In genomic region chr18:42339324-42339723, GRCh38 we compare ENCODE assay signal across 20 cellular contexts.
A peak's percentile ranks its signal among the peaks of the same experiment; 100 is the strongest.
DNase-seq lines count a peak whose midpoint lies in the region; ATAC-seq, FAIRE-seq and TF ChIP-seq lines count a peak whose summit lies in the region.
"Had no signal": no experiment of that assay in that cellular context is flagged by ENCODE, and none has a peak within 500 bp of the region (broad histone marks: within the 10 kb centered on the region; RNA-seq: fewer than 3 reads in every experiment).

No MANE protein-coding gene starts in this region.

- TF ChIP-seq EP300 in HepG2 (IDR thresholded peaks at IDR 0.05; ENCODE audit: low read depth in 2 of 2, low read length in 2 of 2) (peak in 1 of 2 experiments; percentile 68; a peak in 2 of 4 replicates), HepG2 (CRISPR knock-in tag; IDR thresholded peaks at IDR 0.05; ENCODE audit: borderline replicate concordance) (no peak)

- in situ Hi-C loops in astrocyte of the spinal cord (cut with HindIII; ENCODE audit: low sequenced_read_pairs) (no loop called here), HepG2 (cut with HindIII; ENCODE audit: extremely low pct_ligation_motif_present, low pct_unique_long_range_greater_than_20kb) (no loop called here), ACHN (cut with HindIII; ENCODE audit: low pct_ligation_motif_present, low pct_unique_long_range_greater_than_20kb, low sequenced_read_pairs) (no loop called here)

- H3K4me2 ChIP-seq in HepG2 (ENCODE audit: low read depth, low read length), result no peak overlapping the region
- H3K4me2 ChIP-seq: BLaER1 had no signal

- POLR2A ChIA-PET in HepG2 (lab: Yijun Ruan, JAX), result interaction anchor here (1.3 to 1.6 kb wide), 3 partner anchors 14 to 226 kb away, joined by 3 to 5 read pairs (median 4); no protein-coding TSS in a partner anchor

- peak overlapping the region; percentile 3 for H3K9ac ChIP-seq in HepG2 (ENCODE audit: insufficient read depth, low read depth, low read length)
- H3K9ac ChIP-seq: BLaER1 had no signal

- no peak for TF ChIP-seq POLR2A in HepG2 (IDR thresholded peaks at IDR 0.05; ENCODE audit: insufficient read depth in 1 of 2, low read depth in 2 of 2, low read length in 2 of 2)

- H3K4me3 ChIP-seq in astrocyte of the spinal cord (ENCODE audit: low read depth, low read length), result no peak overlapping the region
- no peak overlapping the region for H3K4me3 ChIP-seq in HepG2 (replicated peaks in 1 of 3; ENCODE audit: insufficient read depth in 1 of 3, low read depth in 2 of 3, low read length in 3 of 3)
- H3K4me3 ChIP-seq in retinal pigment epithelial cell (ENCODE audit: low read length), result no peak overlapping the region
- H3K4me3 ChIP-seq: BLaER1, upper lobe of right lung had no signal

- H4K20me1 ChIP-seq in HepG2 (ENCODE audit: insufficient read depth, low read length), result no peaks in the 10 kb centered on the region
- H4K20me1 ChIP-seq: BLaER1 had no signal

- H3K4me1 ChIP-seq in HepG2 (ENCODE audit: insufficient read depth, low read length), result peaks cover 67% of the 10 kb centered on the region
- H3K4me1 ChIP-seq: BLaER1, upper lobe of right lung had no signal

- TF ChIP-seq CTCF in astrocyte of the spinal cord (IDR thresholded peaks at IDR 0.05; ENCODE audit: low read depth, low read length), result no peak
- TF ChIP-seq CTCF in HepG2 (CRISPR knock-in tag; IDR thresholded peaks at IDR 0.05), result no peak
- no peak for TF ChIP-seq CTCF in retinal pigment epithelial cell (conservative IDR thresholded peaks at IDR 0.05; ENCODE audit: low read depth, low read length)

- H3K27me3 ChIP-seq in HepG2 (ENCODE audit: control insufficient read depth in 1 of 2, insufficient read depth in 2 of 2, low read length in 2 of 2), result no peaks in the 10 kb centered on the region
- H3K27me3 ChIP-seq: BLaER1, upper lobe of right lung had no signal

- DNase-seq in NCI-H345 (lab: John Stamatoyannopoulos, UW) (peak; percentile 8), NCI-H345 treated with DMSO at 0.1 percent for 48 hours (lab: John Stamatoyannopoulos, UW; ENCODE audit: unreplicated experiment) (no peak), astrocyte of the spinal cord (ENCODE audit: low read depth, low spot score) (peak; percentile 3), HepG2 (ENCODE audit: low spot score) (peak; percentile 80), retinal pigment epithelial cell (ENCODE audit: low read depth) (peak; percentile 4), NCI-H526 treated with DMSO at 0.1 percent for 48 hours (lab: John Stamatoyannopoulos, UW) (no peak), ACHN (no peak), cerebellum (ENCODE audit: low spot score) (no peak)
- DNase-seq: activated CD4-positive, alpha-beta T cell treated with anti-CD3 and anti-CD28 coated beads, Interleukin-2, amount 50 U/mL, for 1 hour; activated CD8-positive, alpha-beta memory T cell treated with anti-CD3 and anti-CD28 coated beads, Interleukin-2, amount 50 U/mL, for 4 hours; activated effector memory CD4-positive, alpha-beta T cell treated with Interleukin-2 at 50 U/mL for 16 hours; activated naive CD8-positive, alpha-beta T cell treated with anti-CD3 and anti-CD28 coated beads, Interleukin-2, amount 50 U/mL, for 24 hours; MM.1S; NCI-H1436; NCI-H524 treated with DMSO at 0.1 percent for 48 hours; upper lobe of right lung had no signal

- peaks cover 30% of the 10 kb centered on the region; the same call in 1 of the 2 replicates for H3K9me3 ChIP-seq in HepG2 (ENCODE audit: low read length)
- H3K9me3 ChIP-seq: upper lobe of right lung had no signal

- no peaks in the 10 kb centered on the region for H3K36me3 ChIP-seq in HepG2 (replicated peaks in 1 of 2; ENCODE audit: control insufficient read depth in 1 of 2, insufficient read depth in 2 of 2, low read length in 2 of 2)
- H3K36me3 ChIP-seq: BLaER1, upper lobe of right lung had no signal

- WGBS in HepG2 (ENCODE audit: low lambda C conversion rate), result 6% methylated on average over 3 of the region's 3 CpGs

- no TSS peak for BruUV-seq in HepG2 (replicated peaks; lab: Mats Ljungman, UMichigan)

- peak; percentile 51 for ATAC-seq in HepG2
- ATAC-seq: activated naive CD8-positive, alpha-beta T cell treated with anti-CD3 and anti-CD28 coated beads, Interleukin-2, amount 50 U/mL, for 24 hours; upper lobe of right lung had no signal

- intact Hi-C loops in HepG2 (cut with micrococcal nuclease; ENCODE audit: unreplicated experiment), result loop anchor here (1.0 kb wide), 1 partner anchor 107 kb away; no protein-coding TSS in a partner anchor

- H3K79me2 ChIP-seq in HepG2 (ENCODE audit: insufficient read depth, low read length), result no peaks in the 10 kb centered on the region

- CTCF ChIA-PET in HepG2 (lab: Yijun Ruan, JAX; ENCODE audit: low intra/inter-chr PET ratio, low total read pairs), result no interaction called here

- no peak for TF ChIP-seq RAD21 in HepG2 (CRISPR knock-in tag; IDR thresholded peaks at IDR 0.05)

- H2AFZ ChIP-seq in HepG2 (ENCODE audit: low read length), result no peak overlapping the region

- no peak for FAIRE-seq in HepG2 (lab: Jason Lieb, UNC)
- FAIRE-seq: A204.1, G401.6, keratinocyte had no signal

- peak overlapping the region; percentile 77 for H3K27ac ChIP-seq in HepG2 (ENCODE audit: extremely low read length, insufficient read depth, low read length)
- H3K27ac ChIP-seq: BLaER1, upper lobe of right lung had no signal

TF ChIP-seq in HepG2, 621 proteins besides CTCF, POLR2A, EP300 and RAD21 (continues in another document):
- TF ChIP-seq ZFAT (CRISPR knock-in tag; conservative IDR thresholded peaks at IDR 0.05) (no peak), SAP130 (CRISPR knock-in tag; IDR thresholded peaks at IDR 0.05; ENCODE audit: low read depth) (peak; percentile 13; the same call in 1 of the 2 replicates), FOXP1 (IDR thresholded peaks at IDR 0.05) (no peak), FOXP1 (CRISPR knock-in tag; IDR thresholded peaks at IDR 0.05) (peak; percentile 24; the same call in 1 of the 2 replicates), MYPOP (CRISPR knock-in tag; IDR thresholded peaks at IDR 0.05) (no peak), ZNF3 (CRISPR knock-in tag; IDR thresholded peaks at IDR 0.05) (no peak), HMG20A (CRISPR knock-in tag; IDR thresholded peaks at IDR 0.05; ENCODE audit: borderline replicate concordance) (peak; percentile 52; the same call in 1 of the 2 replicates), ZNF768 (CRISPR knock-in tag; IDR thresholded peaks at IDR 0.05) (no peak), ELF3 (CRISPR knock-in tag; IDR thresholded peaks at IDR 0.05) (0 out of 2 replicates have a peak, but pooled peaks have one; percentile 18), ZNF12 (CRISPR knock-in tag; IDR thresholded peaks at IDR 0.05) (no peak), HNRNPUL1 (IDR thresholded peaks at IDR 0.05; ENCODE audit: low read depth, low read length) (no peak), RARA (CRISPR knock-in tag; IDR thresholded peaks at IDR 0.05) (peak; percentile 83)
- TF ChIP-seq, protein P1, sequence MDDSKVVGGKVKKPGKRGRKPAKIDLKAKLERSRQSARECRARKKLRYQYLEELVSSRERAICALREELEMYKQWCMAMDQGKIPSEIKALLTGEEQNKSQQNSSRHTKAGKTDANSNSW (CRISPR knock-in tag; IDR thresholded peaks at IDR 0.05; ENCODE audit: borderline replicate concordance), result no peak
- TF ChIP-seq, protein P2, sequence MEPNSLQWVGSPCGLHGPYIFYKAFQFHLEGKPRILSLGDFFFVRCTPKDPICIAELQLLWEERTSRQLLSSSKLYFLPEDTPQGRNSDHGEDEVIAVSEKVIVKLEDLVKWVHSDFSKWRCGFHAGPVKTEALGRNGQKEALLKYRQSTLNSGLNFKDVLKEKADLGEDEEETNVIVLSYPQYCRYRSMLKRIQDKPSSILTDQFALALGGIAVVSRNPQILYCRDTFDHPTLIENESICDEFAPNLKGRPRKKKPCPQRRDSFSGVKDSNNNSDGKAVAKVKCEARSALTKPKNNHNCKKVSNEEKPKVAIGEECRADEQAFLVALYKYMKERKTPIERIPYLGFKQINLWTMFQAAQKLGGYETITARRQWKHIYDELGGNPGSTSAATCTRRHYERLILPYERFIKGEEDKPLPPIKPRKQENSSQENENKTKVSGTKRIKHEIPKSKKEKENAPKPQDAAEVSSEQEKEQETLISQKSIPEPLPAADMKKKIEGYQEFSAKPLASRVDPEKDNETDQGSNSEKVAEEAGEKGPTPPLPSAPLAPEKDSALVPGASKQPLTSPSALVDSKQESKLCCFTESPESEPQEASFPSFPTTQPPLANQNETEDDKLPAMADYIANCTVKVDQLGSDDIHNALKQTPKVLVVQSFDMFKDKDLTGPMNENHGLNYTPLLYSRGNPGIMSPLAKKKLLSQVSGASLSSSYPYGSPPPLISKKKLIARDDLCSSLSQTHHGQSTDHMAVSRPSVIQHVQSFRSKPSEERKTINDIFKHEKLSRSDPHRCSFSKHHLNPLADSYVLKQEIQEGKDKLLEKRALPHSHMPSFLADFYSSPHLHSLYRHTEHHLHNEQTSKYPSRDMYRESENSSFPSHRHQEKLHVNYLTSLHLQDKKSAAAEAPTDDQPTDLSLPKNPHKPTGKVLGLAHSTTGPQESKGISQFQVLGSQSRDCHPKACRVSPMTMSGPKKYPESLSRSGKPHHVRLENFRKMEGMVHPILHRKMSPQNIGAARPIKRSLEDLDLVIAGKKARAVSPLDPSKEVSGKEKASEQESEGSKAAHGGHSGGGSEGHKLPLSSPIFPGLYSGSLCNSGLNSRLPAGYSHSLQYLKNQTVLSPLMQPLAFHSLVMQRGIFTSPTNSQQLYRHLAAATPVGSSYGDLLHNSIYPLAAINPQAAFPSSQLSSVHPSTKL (CRISPR knock-in tag; IDR thresholded peaks at IDR 0.05), result peak; percentile 74
- TF ChIP-seq, protein P3, sequence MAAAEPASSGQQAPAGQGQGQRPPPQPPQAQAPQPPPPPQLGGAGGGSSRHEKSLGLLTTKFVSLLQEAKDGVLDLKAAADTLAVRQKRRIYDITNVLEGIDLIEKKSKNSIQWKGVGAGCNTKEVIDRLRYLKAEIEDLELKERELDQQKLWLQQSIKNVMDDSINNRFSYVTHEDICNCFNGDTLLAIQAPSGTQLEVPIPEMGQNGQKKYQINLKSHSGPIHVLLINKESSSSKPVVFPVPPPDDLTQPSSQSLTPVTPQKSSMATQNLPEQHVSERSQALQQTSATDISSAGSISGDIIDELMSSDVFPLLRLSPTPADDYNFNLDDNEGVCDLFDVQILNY (CRISPR knock-in tag; conservative IDR thresholded peaks at IDR 0.05), result no peak

Comparison
In these comparisons a context has a peak if more than half of its experiments do, and no peak if none do; other contexts are left out.
1. DNase-seq: peak in NCI-H345 (single experiment), astrocyte of the spinal cord (single experiment), HepG2 (single experiment) and retinal pigment epithelial cell (single experiment); none in NCI-H345 treated with DMSO at 0.1 percent for 48 hours (single experiment), NCI-H526 treated with DMSO at 0.1 percent for 48 hours (single experiment), ACHN (single experiment) and cerebellum (single experiment).